1 cellular context compared by ENCODE assay signal in genomic region chr19:48644355-48644754, GRCh38.
TF ChIP-seq lines count a peak whose summit lies in the region.

No MANE protein-coding gene starts in this region.

TF ChIP-seq in SK-N-SH, 30 proteins besides CTCF, POLR2A, EP300 and RAD21 (continued from another document):
- TF ChIP-seq PBX3 (IDR thresholded peaks at IDR 0.05) (no peak), FOXM1 (IDR thresholded peaks at IDR 0.05; ENCODE audit: low read depth) (no peak), USF1 (IDR thresholded peaks at IDR 0.05; ENCODE audit: borderline replicate concordance, low read depth) (no peak), MAX (IDR thresholded peaks at IDR 0.05; ENCODE audit: low read depth) (no peak), EZH2phosphoT487 (IDR thresholded peaks at IDR 0.05; ENCODE audit: borderline replicate concordance, low read depth) (no peak), ELF1 (IDR thresholded peaks at IDR 0.05) (no peak), USF2 (IDR thresholded peaks at IDR 0.05; ENCODE audit: borderline replicate concordance, low read depth, low read length) (no peak), GATA2 (CRISPR knock-in tag; IDR thresholded peaks at IDR 0.05) (no peak), TAF1 (IDR thresholded peaks at IDR 0.05; ENCODE audit: borderline replicate concordance, low read depth, low read length) (no peak), GABPA (IDR thresholded peaks at IDR 0.05; ENCODE audit: low read depth) (no peak), FOSL2 (IDR thresholded peaks at IDR 0.05; ENCODE audit: borderline replicate concordance, low read depth) (no peak), JUND (IDR thresholded peaks at IDR 0.05) (no peak), TEAD4 (IDR thresholded peaks at IDR 0.05; ENCODE audit: borderline replicate concordance, insufficient read depth) (no peak), CHD2 (IDR thresholded peaks at IDR 0.05; ENCODE audit: low read length, partially characterized antibody) (no peak)
